Comparison of ENCODE assay signal across 35 cellular contexts in genomic region chr15:96403932-96404331, GRCh38.
"Had no signal": no experiment of that assay in that cellular context is flagged by ENCODE, and none has a peak within 500 bp of the region (broad histone marks: within the 10 kb centered on the region; RNA-seq: fewer than 3 reads in every experiment).

No MANE protein-coding gene starts in this region.

- H3K27me3 ChIP-seq: MG63 had no signal

- H3K9me3 ChIP-seq: MG63 had no signal

- DNase-seq: Karpas-422, Kasumi-1, MG63, MM.1S, MV-4-11, NCI-H1048, NCI-H1092, NCI-H1092 treated with DMSO at 0.1 percent for 48 hours, NCI-H1105, NCI-H1105 treated with DMSO at 0.1 percent for 48 hours, NCI-H1417, NCI-H1417 treated with DMSO at 0.1 percent for 48 hours, NCI-H1436, NCI-H1436 treated with DMSO at 0.1 percent for 48 hours, NCI-H146, NCI-H1694, NCI-H1694 treated with DMSO at 0.1 percent for 48 hours, NCI-H187, NCI-H187 treated with DMSO at 0.1 percent for 48 hours, NCI-H1930, NCI-H2029, NCI-H2029 treated with DMSO at 0.1 percent for 48 hours, NCI-H2081, NCI-H2081 treated with DMSO at 0.1 percent for 48 hours, NCI-H2107, NCI-H2171, NCI-H2171 treated with DMSO at 0.1 percent for 48 hours, NCI-H2227 treated with DMSO at 0.1 percent for 48 hours, NCI-H226, NCI-H345, NCI-H446, NCI-H446 treated with DMSO at 0.1 percent for 48 hours, NCI-H510A, NCI-H510A treated with DMSO at 0.1 percent for 48 hours, NCI-H524 had no signal

- H3K36me3 ChIP-seq: MG63 had no signal

- H3K4me3 ChIP-seq: MG63 had no signal
